Comparison of ENCODE assay signal across 27 cellular contexts in genomic region chr15:25366058-25366457, GRCh38.
A peak's percentile ranks its signal among the peaks of the same experiment; 100 is the strongest.
DNase-seq lines count a peak whose midpoint lies in the region; ATAC-seq, FAIRE-seq and TF ChIP-seq lines count a peak whose summit lies in the region.
"Had no signal": no experiment of that assay in that cellular context is flagged by ENCODE, and none has a peak within 500 bp of the region (broad histone marks: within the 10 kb centered on the region; RNA-seq: fewer than 3 reads in every experiment).

No MANE protein-coding gene starts in this region.

- no peaks in the 10 kb centered on the region; the same call in 1 of the 3 replicates for H3K9me3 ChIP-seq in GM12878 (replicated peaks; ENCODE audit: control insufficient read depth, insufficient read depth, low read length)
- H3K9me3 ChIP-seq: Peyer's patch, right atrium auricular region, thoracic aorta had no signal

- peaks cover 26% of the 10 kb centered on the region for H3K4me1 Mint-ChIP-seq in activated T-cell treated with anti-CD3 and anti-CD28 coated beads, Interleukin-2, amount 50 U/mL, for 4 hours (ENCODE audit: low read depth)
- peaks cover 26% of the 10 kb centered on the region for H3K4me1 Mint-ChIP-seq in stimulated activated naive CD8-positive, alpha-beta T cell treated with anti-CD3 and anti-CD28 coated beads, Interleukin-15, Interleukin-2, amounts not matched to agents 100 ng/mL and 50 ng/mL, for 24 hours (ENCODE audit: low read depth)

- SMC1A ChIA-PET in GM12878 (lab: Charles Lee; ENCODE audit: uncharacterized antibody, unreplicated experiment) = interaction anchor here (1.0 to 1.6 kb wide), 5 partner anchors 33 to 68 kb away, joined by 3 to 5 read pairs (median 3); no protein-coding TSS in a partner anchor

- TF ChIP-seq RAD21 in GM12878 (IDR thresholded peaks at IDR 0.05; ENCODE audit: insufficient read depth, low read depth, low read length) = no peak

- WGBS in GM12878 (ENCODE audit: insufficient coverage, insufficient replicate concordance, low lambda C conversion rate, missing lambda C conversion rate) = 44% methylated on average over 1 of the region's 1 CpG

- H3K4me3 Mint-ChIP-seq in activated T-cell treated with anti-CD3 and anti-CD28 coated beads, Interleukin-2, amount 50 U/mL, for 4 hours = no peak overlapping the region
- no peak overlapping the region for H3K4me3 Mint-ChIP-seq in stimulated activated naive CD8-positive, alpha-beta T cell treated with anti-CD3 and anti-CD28 coated beads, Interleukin-15, Interleukin-2, amounts not matched to agents 100 ng/mL and 50 ng/mL, for 24 hours
- H3K4me3 Mint-ChIP-seq: dendritic cell treated with granulocyte-macrophage colony-stimulating factor and Interleukin-4, amounts not matched to agents 40 ng/mL and 50 ng/mL, for 4 days had no signal

- peak; percentile 82 to 85 for ATAC-seq in activated T-cell treated with anti-CD3 and anti-CD28 coated beads, Interleukin-2, amount 50 U/mL, for 4 hours
- ATAC-seq in GM12878 = peak; percentile 84
- no peak for ATAC-seq in HG03097 (IDR thresholded peaks at IDR 0.05; ENCODE audit: low FRiP score, unreplicated experiment)
- ATAC-seq: esophagus mucosa had no signal

- H3K27me3 Mint-ChIP-seq in activated T-cell treated with anti-CD3 and anti-CD28 coated beads, Interleukin-2, amount 50 U/mL, for 4 hours (ENCODE audit: low read depth) = no peaks in the 10 kb centered on the region
- H3K27me3 Mint-ChIP-seq in stimulated activated naive CD8-positive, alpha-beta T cell treated with anti-CD3 and anti-CD28 coated beads, Interleukin-15, Interleukin-2, amounts not matched to agents 100 ng/mL and 50 ng/mL, for 24 hours = no peaks in the 10 kb centered on the region
- H3K27me3 Mint-ChIP-seq: CD8-positive, alpha-beta memory T cell; dendritic cell treated with granulocyte-macrophage colony-stimulating factor and Interleukin-4, amounts not matched to agents 40 ng/mL and 50 ng/mL, for 4 days had no signal

- no peaks in the 10 kb centered on the region for H3K4me1 ChIP-seq in GM12878 (ENCODE audit: control insufficient read depth, insufficient read depth, low read length)
- H3K4me1 ChIP-seq: Peyer's patch, right atrium auricular region had no signal

- peak overlapping the region; percentile 29; the same call in 1 of the 2 replicates for H3K27ac ChIP-seq in GM12878 (ENCODE audit: control insufficient read depth, insufficient read depth)
- H3K27ac ChIP-seq: HL-60, Peyer's patch, right atrium auricular region had no signal

- TF ChIP-seq EP300 in GM12878 (IDR thresholded peaks at IDR 0.05; ENCODE audit: borderline replicate concordance in 1 of 2, control insufficient read depth in 1 of 2, low read depth in 2 of 2, low read length in 2 of 2) = no peak

- H3K4me2 ChIP-seq in GM12878 (ENCODE audit: control insufficient read depth, insufficient read depth) = peak overlapping the region; percentile 30; the same call in 1 of the 2 replicates

- TF ChIP-seq POLR2A in GM12878 (IDR thresholded peaks at IDR 0.05; ENCODE audit: low read depth, low read length) = no peak

- H3K4me3 ChIP-seq in GM12878 = no peak overlapping the region
- H3K4me3 ChIP-seq: Peyer's patch, right atrium auricular region, thoracic aorta had no signal

- H2AFZ ChIP-seq in GM12878 (ENCODE audit: control insufficient read depth, low read depth, low read length) = no peak overlapping the region

- peaks cover 43% of the 10 kb centered on the region for H3K36me3 Mint-ChIP-seq in activated T-cell treated with anti-CD3 and anti-CD28 coated beads, Interleukin-2, amount 50 U/mL, for 4 hours (ENCODE audit: insufficient read depth)
- H3K36me3 Mint-ChIP-seq in stimulated activated naive CD8-positive, alpha-beta T cell treated with anti-CD3 and anti-CD28 coated beads, Interleukin-15, Interleukin-2, amounts not matched to agents 100 ng/mL and 50 ng/mL, for 24 hours (ENCODE audit: low read depth) = peaks cover 69% of the 10 kb centered on the region

- in situ Hi-C loops in GM12878 (cut with MboI) = no loop called here

- intact Hi-C loops in GM12878 (cut with micrococcal nuclease; ENCODE audit: unreplicated experiment) = loop anchor here (5.0 kb wide), 1 partner anchor 71 kb away; the partner anchor contains the start of gene UBE3A

- no TSS peak for BruUV-seq in GM12878 (replicated peaks; lab: Mats Ljungman, UMichigan)

- no peak overlapping the region for H3K9ac ChIP-seq in GM12878 (ENCODE audit: control insufficient read depth, insufficient read depth, low read length)

- no peak for DNase-seq in activated T-cell treated with anti-CD3 and anti-CD28 coated beads, Interleukin-2, amount 50 U/mL, for 4 hours
- DNase-seq in activated T-cell treated with anti-CD3 and anti-CD28 coated beads for 4 hours (no peak), OCI-M1 (lab: John Stamatoyannopoulos, UW) (peak; percentile 57), GM12878 (ENCODE audit: low read depth, low spot score) (no peak), EL (no peak)
- DNase-seq: activated CD4-positive, alpha-beta T cell treated with anti-CD3 and anti-CD28 coated beads for 48 hours; CD8-positive, alpha-beta memory T cell; head of caudate nucleus; Karpas-422; NCI-H1436; NCI-H2081 treated with DMSO at 0.1 percent for 48 hours; NCI-H226; NCI-H526 treated with DMSO at 0.1 percent for 48 hours; Peyer's patch; posterior cingulate gyrus; SHP77 treated with DMSO at 0.1 percent for 48 hours; small intestine; stimulated activated naive CD4-positive, alpha-beta T cell treated with Interleukin-2 at 50 U/mL for 16 hours had no signal

- no peaks in the 10 kb centered on the region for H3K9me3 Mint-ChIP-seq in activated T-cell treated with anti-CD3 and anti-CD28 coated beads, Interleukin-2, amount 50 U/mL, for 4 hours
- peaks cover 3% of the 10 kb centered on the region for H3K9me3 Mint-ChIP-seq in stimulated activated naive CD8-positive, alpha-beta T cell treated with anti-CD3 and anti-CD28 coated beads, Interleukin-15, Interleukin-2, amounts not matched to agents 100 ng/mL and 50 ng/mL, for 24 hours
- H3K9me3 Mint-ChIP-seq: CD8-positive, alpha-beta memory T cell; dendritic cell treated with granulocyte-macrophage colony-stimulating factor and Interleukin-4, amounts not matched to agents 40 ng/mL and 50 ng/mL, for 4 days had no signal

- peak overlapping the region; percentile 57 for H3K27ac Mint-ChIP-seq in stimulated activated naive CD8-positive, alpha-beta T cell treated with anti-CD3 and anti-CD28 coated beads, Interleukin-15, Interleukin-2, amounts not matched to agents 100 ng/mL and 50 ng/mL, for 24 hours
- H3K27ac Mint-ChIP-seq: dendritic cell treated with granulocyte-macrophage colony-stimulating factor and Interleukin-4, amounts not matched to agents 40 ng/mL and 50 ng/mL, for 4 days had no signal

- POLR2A ChIA-PET in GM12878 (lab: Charles Lee) = interaction anchor here (1.1 kb wide), 1 partner anchor 42 kb away, joined by 4 read pairs; no protein-coding TSS in a partner anchor

- FAIRE-seq in GM12878 (lab: Jason Lieb, UNC) = no peak
- FAIRE-seq: GM18507, keratinocyte, small intestine had no signal

- peaks cover 0 to 10% of the 10 kb centered on the region in 2 experiments; a peak in 2 of 4 replicates for H3K36me3 ChIP-seq in GM12878 (ENCODE audit: control insufficient read depth in 2 of 2, insufficient read depth in 2 of 2, low read length in 1 of 2)
- H3K36me3 ChIP-seq: thoracic aorta had no signal

- no peak for TF ChIP-seq CTCF in GM12878 (IDR thresholded peaks at IDR 0.05 in 2 of 3, conservative IDR thresholded peaks at IDR 0.05 in 1 of 3; ENCODE audit: control insufficient read depth in 2 of 3, extremely low read depth in 1 of 3, insufficient read depth in 1 of 3, low read depth in 3 of 3, low read length in 3 of 3)

- CTCF ChIA-PET in GM12878 (lab: Yijun Ruan, JAX) = interaction anchor here (1.1 to 1.4 kb wide), 3 partner anchors 10 to 74 kb away, joined by 4 read pairs; no protein-coding TSS in a partner anchor

- peaks cover 2% of the 10 kb centered on the region; the same call in 1 of the 2 replicates for H3K79me2 ChIP-seq in GM12878 (ENCODE audit: control insufficient read depth, insufficient read depth, low read length)

- RAD21 ChIA-PET in GM12878 (lab: Charles Lee; ENCODE audit: unreplicated experiment) = interaction anchor here (0.5 to 2.3 kb wide), 5 partner anchors 41 to 166 kb away, joined by 3 to 9 read pairs (median 3); no protein-coding TSS in a partner anchor

- no peaks in the 10 kb centered on the region for H3K27me3 ChIP-seq in GM12878 (replicated peaks in 1 of 2; ENCODE audit: control insufficient read depth in 2 of 2, insufficient read depth in 2 of 2, low read length in 1 of 2)
- H3K27me3 ChIP-seq: Peyer's patch, right atrium auricular region had no signal

- H4K20me1 ChIP-seq in GM12878 (ENCODE audit: control insufficient read depth, insufficient read depth) = no peaks in the 10 kb centered on the region

TF ChIP-seq in GM12878, 131 proteins besides CTCF, POLR2A, EP300 and RAD21 (continues in another document):
- TF ChIP-seq ETV6 (conservative IDR thresholded peaks at IDR 0.05 in 1 of 2, IDR thresholded peaks at IDR 0.05 in 1 of 2; ENCODE audit: borderline replicate concordance in 1 of 2, low read depth in 1 of 2) (no peak), SP1 (IDR thresholded peaks at IDR 0.05; ENCODE audit: low read depth, low read length) (no peak), TARDBP (IDR thresholded peaks at IDR 0.05; ENCODE audit: borderline replicate concordance) (no peak), ZNF24 (IDR thresholded peaks at IDR 0.05) (no peak), RELB (IDR thresholded peaks at IDR 0.05; ENCODE audit: low read depth) (0 out of 2 replicates have a peak, but pooled peaks have one; percentile 28), BACH1 (IDR thresholded peaks at IDR 0.05; ENCODE audit: borderline replicate concordance) (no peak), CREM (IDR thresholded peaks at IDR 0.05; ENCODE audit: low read depth) (no peak), FOXM1 (IDR thresholded peaks at IDR 0.05; ENCODE audit: low read depth, low read length) (no peak), ATF7 (IDR thresholded peaks at IDR 0.05; ENCODE audit: low read depth) (peak; percentile 26; the same call in 1 of the 2 replicates)
